ENCODE assay signal across 28 cellular contexts in genomic region chr1:209965996-209966395, GRCh38. TPM values are rescaled to one million over a fixed set of nuclear protein-coding genes. Genes with fewer than 3 reads are reported as not detected.
"Had no signal": no experiment of that assay in that cellular context is flagged by ENCODE, and none has a peak within 500 bp of the region (broad histone marks: within the 10 kb centered on the region; RNA-seq: fewer than 3 reads in every experiment).

No MANE protein-coding gene starts in this region.

- H3K4me3 ChIP-seq: stomach, suprapubic skin, testis, thoracic aorta, thyroid gland, tibial artery, tibial nerve, transverse colon, upper lobe of left lung, upper lobe of right lung, uterus, vagina had no signal

- H3K9me3 ChIP-seq: stomach, suprapubic skin, testis, thoracic aorta, thyroid gland, tibial artery, tibial nerve, transverse colon, upper lobe of left lung, upper lobe of right lung, uterus, vagina had no signal

- FAIRE-seq: urothelium cell line had no signal

- ATAC-seq: stimulated activated effector memory CD8-positive, alpha-beta T cell treated with anti-CD3 and anti-CD28 coated beads, Interleukin-12 subunit alpha, Interleukin-12 subunit beta, amount 100 ng/mL, for 72 hours; stimulated activated memory B cell treated with anti-CD40 and anti-IgM and Interleukin-4, amounts not matched to agents 10 μg/mL and 1 μg/mL and 100 μg/mL, for 72 hours; stimulated activated naive B cell treated with anti-CD40 and anti-IgM and Interleukin-4, amounts not matched to agents 10 μg/mL and 1 μg/mL and 100 μg/mL, for 72 hours; stimulated activated naive CD8-positive, alpha-beta T cell treated with anti-CD3 and anti-CD28 coated beads, Interleukin-15, amount 100 ng/mL, for 72 hours; stimulated activated naive CD8-positive, alpha-beta T cell treated with anti-CD3 and anti-CD28 coated beads, Interleukin-15, Interleukin-2, amounts not matched to agents 100 U/mL and 50 U/mL, for 24 hours; upper lobe of right lung had no signal

- H3K4me1 ChIP-seq: stomach, suprapubic skin, testis, thyroid gland, tibial artery, tibial nerve, transverse colon, upper lobe of left lung, upper lobe of right lung, uterus, vagina had no signal

- DNase-seq: stimulated activated CD4-positive, alpha-beta T cell treated with anti-CD3 and anti-CD28 coated beads, Interleukin-2, amount 100 ng/mL, for 48 hours; stimulated activated CD4-positive, alpha-beta T cell treated with anti-CD3 and anti-CD28 coated beads, Interleukin-4, amount 100 ng/mL, for 1 hour; stimulated activated CD4-positive, alpha-beta T cell treated with anti-CD3 and anti-CD28 coated beads, Interleukin-4, amount 100 ng/mL, for 24 hours; stimulated activated CD4-positive, alpha-beta T cell treated with anti-CD3 and anti-CD28 coated beads, Interleukin-4, amount 100 ng/mL, for 4 hours; stimulated activated CD8-positive, alpha-beta memory T cell treated with anti-CD3 and anti-CD28 coated beads, Interleukin-4, amount 100 ng/mL, for 48 hours; stimulated activated naive B cell treated with anti-CD40 and anti-IgM and Interleukin-4, amounts not matched to agents 10 μg/mL and 1 μg/mL and 100 μg/mL, for 72 hours; stimulated activated naive CD4-positive, alpha-beta T cell; stimulated activated naive CD4-positive, alpha-beta T cell treated with Interleukin-2 at 50 U/mL for 16 hours; stimulated activated naive CD8-positive, alpha-beta T cell treated with anti-CD3 and anti-CD28 coated beads, Interleukin-15, amount 100 ng/mL, for 72 hours; stimulated activated naive CD8-positive, alpha-beta T cell treated with anti-CD3 and anti-CD28 coated beads, Interleukin-15, Interleukin-2, amounts not matched to agents 100 U/mL and 50 U/mL, for 24 hours; stomach; substantia nigra; testis; thyroid gland; tibial artery; transverse colon; trophoblast cell; upper lobe of left lung; upper lobe of right lung; uterus had no signal

- H3K27me3 ChIP-seq: stomach, testis, thyroid gland, tibial artery, tibial nerve, transverse colon, upper lobe of left lung, upper lobe of right lung, uterus, vagina had no signal

- H3K36me3 ChIP-seq: stomach, suprapubic skin, thoracic aorta, thyroid gland, tibial artery, tibial nerve, transverse colon, upper lobe of left lung, upper lobe of right lung, uterus, vagina had no signal

- H3K27ac ChIP-seq: stomach, suprapubic skin, testis, thoracic aorta, thyroid gland, tibial artery, tibial nerve, transverse colon, upper lobe of left lung, upper lobe of right lung, uterus, vagina had no signal

RNA-seq across cellular contexts. Expression of gene SYT14, which starts 28.0 kb away (rescaled TPM):
- total RNA-seq: subcutaneous adipose tissue, thoracic aorta, upper lobe of left lung had no signal
